Comparison of ENCODE assay signal across 9 cellular contexts in the genomic region with DNA sequence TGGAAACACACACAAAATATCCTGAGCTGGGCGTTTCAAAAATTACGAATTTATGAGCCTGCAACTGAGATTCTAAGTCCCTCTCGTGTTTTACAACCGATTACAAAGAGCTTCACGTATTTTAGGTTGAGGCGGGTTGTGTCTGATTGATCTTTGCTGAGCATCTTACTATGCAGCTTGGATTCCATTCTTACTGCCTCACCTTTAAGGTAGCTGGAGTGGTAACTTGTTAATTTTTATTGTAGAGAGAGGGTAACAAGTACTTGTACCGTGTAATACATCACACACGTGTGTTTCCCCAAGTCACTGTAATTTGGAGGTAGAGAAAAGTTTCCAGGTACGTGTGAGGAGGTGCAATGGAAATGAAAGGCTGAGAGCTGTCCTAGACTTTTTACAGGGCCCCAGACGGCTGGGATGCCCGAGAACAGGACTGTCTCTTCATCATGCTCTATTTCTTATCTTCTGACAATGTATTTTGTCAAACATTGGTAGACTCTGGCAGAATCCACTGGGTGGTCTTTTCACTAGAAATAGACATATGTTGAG.
DNase-seq lines count a peak whose midpoint lies in the region; ATAC-seq and TF ChIP-seq lines count a peak whose summit lies in the region.
"Had no signal": no experiment of that assay in that cellular context is flagged by ENCODE, and none has a peak within 500 bp of the region (broad histone marks: within the 10 kb centered on the region; RNA-seq: fewer than 3 reads in every experiment).

No MANE protein-coding gene starts in this region.

- no peaks in the 10 kb centered on the region for H3K36me3 Mint-ChIP-seq in CD8-positive, alpha-beta T cell
- H3K36me3 Mint-ChIP-seq in nephron (ENCODE audit: low read depth): no peaks in the 10 kb centered on the region

- no peak overlapping the region for H3K27ac ChIP-seq in CD8-positive, alpha-beta T cell (ENCODE audit: low read depth, low read length)
- H3K27ac ChIP-seq in HUES6 (ENCODE audit: low read depth, low read length) (peak overlapping the region; percentile 80; the same call in 1 of the 2 replicates), mammary epithelial cell (ENCODE audit: insufficient read depth, low read depth, low read length) (peak overlapping the region; percentile 88), left lung (no peak overlapping the region)
- H3K27ac ChIP-seq: neutrophil had no signal

- 12% methylated on average over 11 of the region's 11 CpGs for WGBS in mammary epithelial cell (ENCODE audit: low coverage, missing lambda C conversion rate)

- H3K9me3 Mint-ChIP-seq in CD8-positive, alpha-beta T cell: no peaks in the 10 kb centered on the region
- no peaks in the 10 kb centered on the region for H3K9me3 Mint-ChIP-seq in nephron

- H3K27ac Mint-ChIP-seq in CD8-positive, alpha-beta T cell: no peak overlapping the region
- H3K27ac Mint-ChIP-seq in nephron: peak overlapping the region; percentile 96 to 100 (median 97)

- TSS peak; percentile 6 for BruUV-seq in mammary epithelial cell (replicated peaks; lab: Mats Ljungman, UMichigan)

- H4K20me1 ChIP-seq in mammary epithelial cell (ENCODE audit: insufficient read depth, low read length): no peaks in the 10 kb centered on the region

- CTCF ChIA-PET in CD8-positive, alpha-beta T cell (lab: Charles Lee): no interaction called here
- CTCF ChIA-PET in mammary epithelial cell (lab: Charles Lee; ENCODE audit: low non-redundant PET): no interaction called here

- POLR2A ChIA-PET in CD8-positive, alpha-beta T cell (lab: Charles Lee): no interaction called here

- no peaks in the 10 kb centered on the region for H3K9me3 ChIP-seq in CD8-positive, alpha-beta T cell (ENCODE audit: low read length)
- H3K9me3 ChIP-seq in HUES6 (ENCODE audit: control insufficient read depth, insufficient read depth, low read depth, low read length): no peaks in the 10 kb centered on the region
- H3K9me3 ChIP-seq in mammary epithelial cell (replicated peaks; ENCODE audit: insufficient read depth, low read length): no peaks in the 10 kb centered on the region
- H3K9me3 ChIP-seq in left lung: no peaks in the 10 kb centered on the region
- H3K9me3 ChIP-seq: neutrophil had no signal

- no peaks in the 10 kb centered on the region for H3K36me3 ChIP-seq in CD8-positive, alpha-beta T cell (ENCODE audit: insufficient read depth, low read length)
- no peaks in the 10 kb centered on the region for H3K36me3 ChIP-seq in HUES6 (ENCODE audit: control insufficient read depth, insufficient read depth, low read length)
- no peaks in the 10 kb centered on the region for H3K36me3 ChIP-seq in mammary epithelial cell (ENCODE audit: insufficient read depth, low read length)
- no peaks in the 10 kb centered on the region for H3K36me3 ChIP-seq in left lung
- H3K36me3 ChIP-seq: neutrophil had no signal

- in situ Hi-C loops in mammary epithelial cell (cut with MboI; ENCODE audit: low sequenced_read_pairs in 2 of 2): loop anchor here in 1 of 2 donors (25.0 kb wide), 2 partner anchors 317 to 583 kb away; no protein-coding TSS in a partner anchor

- peaks cover 82% of the 10 kb centered on the region for H3K79me2 ChIP-seq in mammary epithelial cell (ENCODE audit: insufficient read depth, low read length)

- H3K27me3 Mint-ChIP-seq in CD8-positive, alpha-beta T cell (ENCODE audit: low read depth): peaks cover 56% of the 10 kb centered on the region
- H3K27me3 Mint-ChIP-seq in nephron (ENCODE audit: low read depth): peaks cover 45% of the 10 kb centered on the region

- H2AFZ ChIP-seq in mammary epithelial cell (ENCODE audit: low read depth, low read length): peak overlapping the region; percentile 83

- ATAC-seq in CD8-positive, alpha-beta T cell: no peak
- ATAC-seq in left lung (no peak), GM21447 (IDR thresholded peaks at IDR 0.05; ENCODE audit: unreplicated experiment) (no peak)

- no peak for TF ChIP-seq CTCF in CD8-positive, alpha-beta T cell (IDR thresholded peaks at IDR 0.05)
- no peak for TF ChIP-seq CTCF in mammary epithelial cell (conservative IDR thresholded peaks at IDR 0.05 in 1 of 2, IDR thresholded peaks at IDR 0.05 in 1 of 2; ENCODE audit: extremely low read depth in 1 of 2, insufficient read depth in 1 of 2, low read depth in 1 of 2, low read length in 2 of 2)
- TF ChIP-seq CTCF in nephron (IDR thresholded peaks at IDR 0.05; ENCODE audit: unreplicated experiment in 3 of 3): no peak
- TF ChIP-seq CTCF in left lung (IDR thresholded peaks at IDR 0.05): no peak

- peak overlapping the region; percentile 92 for H3K4me2 ChIP-seq in mammary epithelial cell (ENCODE audit: insufficient read depth, low read depth, low read length)

- intact Hi-C loops in CD8-positive, alpha-beta T cell (cut with DNase I, micrococcal nuclease): no loop called here
- intact Hi-C loops in mammary epithelial cell (cut with micrococcal nuclease): loop anchor here (2.0 to 10.0 kb wide), 3 partner anchors 349 to 659 kb away; no protein-coding TSS in a partner anchor
- intact Hi-C loops in left lung (cut with DNase I): no loop called here

- dilution Hi-C loops in mammary epithelial cell (cut with HindIII; ENCODE audit: low sequenced_read_pairs): loop anchor here (5.0 kb wide), 1 partner anchor 47 kb away; no protein-coding TSS in a partner anchor

- no peak overlapping the region for H3K4me3 ChIP-seq in CD8-positive, alpha-beta T cell (ENCODE audit: low read depth, low read length)
- peak overlapping the region; percentile 80 for H3K4me3 ChIP-seq in HUES6 (ENCODE audit: low read depth, low read length)
- peak overlapping the region; percentile 67 to 98 (median 88) for H3K4me3 ChIP-seq in mammary epithelial cell (replicated peaks in 1 of 3; ENCODE audit: insufficient read depth in 1 of 3, low read depth in 2 of 3, low read length in 3 of 3)
- peak overlapping the region in 1 of 2 donors; percentile 48 for H3K4me3 ChIP-seq in left lung

- H3K27me3 ChIP-seq in CD8-positive, alpha-beta T cell (ENCODE audit: insufficient read depth, low read length): no peaks in the 10 kb centered on the region
- H3K27me3 ChIP-seq in HUES6 (ENCODE audit: control insufficient read depth, insufficient read depth, low read length) (peaks cover 21% of the 10 kb centered on the region), mammary epithelial cell (ENCODE audit: insufficient read depth, low read length) (no peaks in the 10 kb centered on the region), left lung (peaks cover 69 to 97% of the 10 kb centered on the region in 2 donors)

- peaks cover 16% of the 10 kb centered on the region for H3K4me1 Mint-ChIP-seq in CD8-positive, alpha-beta T cell (ENCODE audit: low read depth)
- peaks cover 41% of the 10 kb centered on the region for H3K4me1 Mint-ChIP-seq in nephron

- DNase-seq in CD8-positive, alpha-beta T cell: no peak
- DNase-seq in mammary epithelial cell (peak; percentile 54), SKM-1 treated with dmso at 0.1 percent for 144 hours (lab: John Stamatoyannopoulos, UW; ENCODE audit: unreplicated experiment) (no peak), ecto neural progenitor cell (ENCODE audit: low spot score) (no peak), left lung (no peak)

- peak overlapping the region; percentile 53 for H3K4me3 Mint-ChIP-seq in CD8-positive, alpha-beta T cell
- H3K4me3 Mint-ChIP-seq in nephron: peak overlapping the region; percentile 89 to 100 (median 100)

- peak overlapping the region; percentile 87 for H3K9ac ChIP-seq in HUES6 (ENCODE audit: low read length)
- peak overlapping the region; percentile 95 for H3K9ac ChIP-seq in mammary epithelial cell (ENCODE audit: insufficient read depth, low read length)

- no peaks in the 10 kb centered on the region for H3K4me1 ChIP-seq in CD8-positive, alpha-beta T cell (ENCODE audit: insufficient read depth, low read length)
- H3K4me1 ChIP-seq in HUES6 (ENCODE audit: control insufficient read depth, insufficient read depth, low read length) (peaks cover 40% of the 10 kb centered on the region), mammary epithelial cell (ENCODE audit: insufficient read depth, low read length) (peaks cover 25% of the 10 kb centered on the region), left lung (peaks cover 8 to 13% of the 10 kb centered on the region in 2 donors)

Comparison
In these comparisons a context has a peak if more than half of its experiments do, and no peak if none do; other contexts are left out.
1. H3K27ac ChIP-seq: peak in HUES6 (single experiment) and mammary epithelial cell (single experiment); none in CD8-positive, alpha-beta T cell (single experiment) and left lung (0 of 2).